In genomic region chr21:29238052-29238966, GRCh38 we compare ENCODE assay signal across 1 cellular context.
TF ChIP-seq lines count a peak whose summit lies in the region.

No MANE protein-coding gene starts in this region.

TF ChIP-seq in SK-N-SH, 30 proteins besides CTCF, POLR2A, EP300 and RAD21 (continued from another document):
- TF ChIP-seq USF1 (IDR thresholded peaks at IDR 0.05; ENCODE audit: borderline replicate concordance, low read depth) (no peak), RFX5 (IDR thresholded peaks at IDR 0.05; ENCODE audit: low read length) (no peak), RCOR1 (IDR thresholded peaks at IDR 0.05; ENCODE audit: low read length) (no peak), ZBTB33 (IDR thresholded peaks at IDR 0.05; ENCODE audit: borderline replicate concordance, low read depth) (no peak), GABPA (IDR thresholded peaks at IDR 0.05; ENCODE audit: low read depth) (no peak), MAX (IDR thresholded peaks at IDR 0.05; ENCODE audit: low read depth) (no peak), TAF1 (IDR thresholded peaks at IDR 0.05; ENCODE audit: borderline replicate concordance, low read depth, low read length) (no peak)
TF ChIP-seq in SK-N-SH: peak in this region for 0.
